Comparison of ENCODE assay signal across 1 cellular context in genomic region chr7:138049505-138050116, GRCh38.
A peak's percentile ranks its signal among the peaks of the same experiment; 100 is the strongest.
TF ChIP-seq lines count a peak whose summit lies in the region.

No MANE protein-coding gene starts in this region.

TF ChIP-seq in HepG2, 621 proteins besides CTCF, POLR2A, EP300 and RAD21 (continued from another document and continues in another):
- TF ChIP-seq HMGXB4 (CRISPR knock-in tag; IDR thresholded peaks at IDR 0.05; ENCODE audit: borderline replicate concordance in 1 of 2, low read depth in 1 of 2) (no peak), CHCHD3 (CRISPR knock-in tag; IDR thresholded peaks at IDR 0.05) (no peak), NCOR1 (IDR thresholded peaks at IDR 0.05; ENCODE audit: borderline replicate concordance, low read length) (peak; percentile 80; the same call in 1 of the 2 replicates), ZFP91 (CRISPR knock-in tag; IDR thresholded peaks at IDR 0.05; ENCODE audit: borderline replicate concordance) (no peak), ZMAT3 (CRISPR knock-in tag; conservative IDR thresholded peaks at IDR 0.05) (no peak), PRMT3 (CRISPR knock-in tag; IDR thresholded peaks at IDR 0.05; ENCODE audit: borderline replicate concordance, low read depth) (no peak), SP140L (CRISPR knock-in tag; IDR thresholded peaks at IDR 0.05; ENCODE audit: borderline replicate concordance) (no peak), RBAK (CRISPR knock-in tag; IDR thresholded peaks at IDR 0.05) (no peak), ZNF720 (CRISPR knock-in tag; IDR thresholded peaks at IDR 0.05) (no peak), ZSCAN5A (CRISPR knock-in tag; IDR thresholded peaks at IDR 0.05; ENCODE audit: borderline replicate concordance) (no peak), ZNF124 (CRISPR knock-in tag; IDR thresholded peaks at IDR 0.05) (no peak), ZNF569 (CRISPR knock-in tag; IDR thresholded peaks at IDR 0.05; ENCODE audit: borderline replicate concordance) (no peak), ONECUT2 (CRISPR knock-in tag; IDR thresholded peaks at IDR 0.05) (peak; percentile 69), MZF1 (CRISPR knock-in tag; IDR thresholded peaks at IDR 0.05; ENCODE audit: borderline replicate concordance) (no peak), NFIB (CRISPR knock-in tag; IDR thresholded peaks at IDR 0.05; ENCODE audit: borderline replicate concordance) (no peak), BATF2 (CRISPR knock-in tag; IDR thresholded peaks at IDR 0.05) (no peak), ATF3 (CRISPR knock-in tag; IDR thresholded peaks at IDR 0.05) (no peak), TGIF2 (CRISPR knock-in tag; IDR thresholded peaks at IDR 0.05) (no peak), ZNF230 (CRISPR knock-in tag; IDR thresholded peaks at IDR 0.05) (no peak), ZNF451 (CRISPR knock-in tag; IDR thresholded peaks at IDR 0.05) (no peak), ATF1 (CRISPR knock-in tag; IDR thresholded peaks at IDR 0.05) (no peak), ZNF441 (CRISPR knock-in tag; IDR thresholded peaks at IDR 0.05; ENCODE audit: borderline replicate concordance) (no peak), ZNF660 (CRISPR knock-in tag; IDR thresholded peaks at IDR 0.05; ENCODE audit: borderline replicate concordance, low read depth) (no peak), ZNF746 (CRISPR knock-in tag; IDR thresholded peaks at IDR 0.05) (no peak), ZBTB21 (CRISPR knock-in tag; IDR thresholded peaks at IDR 0.05) (no peak), GPBP1L1 (CRISPR knock-in tag; IDR thresholded peaks at IDR 0.05) (no peak), RARA (CRISPR knock-in tag; IDR thresholded peaks at IDR 0.05) (peak; percentile 90), RBM39 (IDR thresholded peaks at IDR 0.05; ENCODE audit: low read depth, low read length, poor library complexity, severe bottlenecking) (no peak), NR3C1 (CRISPR knock-in tag; IDR thresholded peaks at IDR 0.05) (no peak), HOXA3 (CRISPR knock-in tag; IDR thresholded peaks at IDR 0.05) (peak; percentile 19; the same call in 1 of the 2 replicates), ZC3H13 (CRISPR knock-in tag; IDR thresholded peaks at IDR 0.05) (no peak), FOSL2 (CRISPR knock-in tag; IDR thresholded peaks at IDR 0.05) (peak; percentile 33; the same call in 1 of the 2 replicates), ZNF33B (CRISPR knock-in tag; IDR thresholded peaks at IDR 0.05) (no peak), ZNF20 (CRISPR knock-in tag; IDR thresholded peaks at IDR 0.05) (no peak), ZNF800 (CRISPR knock-in tag; IDR thresholded peaks at IDR 0.05) (no peak), ETV5 (CRISPR knock-in tag; IDR thresholded peaks at IDR 0.05; ENCODE audit: borderline replicate concordance) (no peak; the same call in 1 of the 2 replicates), ATF7 (IDR thresholded peaks at IDR 0.05) (no peak), ATF7 (CRISPR knock-in tag; IDR thresholded peaks at IDR 0.05) (no peak), NR2F1 (CRISPR knock-in tag; IDR thresholded peaks at IDR 0.05) (peak in 1 of 2 experiments; percentile 46; a peak in 1 of 4 replicates), ZNF180 (CRISPR knock-in tag; IDR thresholded peaks at IDR 0.05; ENCODE audit: borderline replicate concordance, low read depth) (no peak), ZNF251 (CRISPR knock-in tag; IDR thresholded peaks at IDR 0.05) (no peak), IRF1 (CRISPR knock-in tag; IDR thresholded peaks at IDR 0.05; ENCODE audit: low read depth) (no peak), ZBTB34 (CRISPR knock-in tag; IDR thresholded peaks at IDR 0.05) (0 out of 2 replicates have a peak, but pooled peaks have one; percentile 21), AHDC1 (CRISPR knock-in tag; IDR thresholded peaks at IDR 0.05; ENCODE audit: borderline replicate concordance) (peak; percentile 87; the same call in 1 of the 2 replicates), MIER3 (CRISPR knock-in tag; IDR thresholded peaks at IDR 0.05; ENCODE audit: borderline replicate concordance) (no peak; the same call in 1 of the 2 replicates), HNF4A (CRISPR knock-in tag; IDR thresholded peaks at IDR 0.05) (peak; percentile 92), SYNCRIP (IDR thresholded peaks at IDR 0.05; ENCODE audit: insufficient read depth, low read depth, low read length) (no peak), ZBTB37 (CRISPR knock-in tag; IDR thresholded peaks at IDR 0.05) (no peak), HNRNPH1 (optimal IDR thresholded peaks at IDR 0.05; ENCODE audit: low read depth, low read length) (no peak)
